Comparison of ENCODE assay signal across 9 cellular contexts in genomic region chr15:77993374-77993911, GRCh38.
A peak's percentile ranks its signal among the peaks of the same experiment; 100 is the strongest.
DNase-seq lines count a peak whose midpoint lies in the region; ATAC-seq and TF ChIP-seq lines count a peak whose summit lies in the region.
"Had no signal": no experiment of that assay in that cellular context is flagged by ENCODE, and none has a peak within 500 bp of the region (broad histone marks: within the 10 kb centered on the region; RNA-seq: fewer than 3 reads in every experiment).

No MANE protein-coding gene starts in this region.

- no peaks in the 10 kb centered on the region for H3K27me3 Mint-ChIP-seq in activated CD8-positive, alpha-beta T cell treated with anti-CD3 and anti-CD28 coated beads for 36 hours

- no peaks in the 10 kb centered on the region for H3K9me3 ChIP-seq in right cardiac atrium (ENCODE audit: control insufficient read depth, low read length)
- H3K9me3 ChIP-seq in stomach smooth muscle (ENCODE audit: control insufficient read depth in 2 of 2, low read length in 2 of 2), result no peaks in the 10 kb centered on the region

- intact Hi-C loops in activated CD8-positive, alpha-beta T cell treated with anti-CD3 and anti-CD28 coated beads for 36 hours (cut with micrococcal nuclease), result no loop called here
- intact Hi-C loops in right cardiac atrium (cut with DNase I), result no loop called here

- H3K4me3 Mint-ChIP-seq in activated CD8-positive, alpha-beta T cell treated with anti-CD3 and anti-CD28 coated beads for 36 hours, result no peak overlapping the region

- H3K4me3 ChIP-seq in right cardiac atrium (ENCODE audit: low read length) (no peak overlapping the region), stomach smooth muscle (ENCODE audit: low read length in 2 of 2) (no peak overlapping the region)

- no peaks in the 10 kb centered on the region for H3K9me3 Mint-ChIP-seq in activated CD8-positive, alpha-beta T cell treated with anti-CD3 and anti-CD28 coated beads for 36 hours

- H3K27me3 ChIP-seq in right cardiac atrium (ENCODE audit: control insufficient read depth, insufficient read depth) (no peaks in the 10 kb centered on the region), stomach smooth muscle (ENCODE audit: control insufficient read depth in 1 of 2, insufficient read depth in 2 of 2, low read length in 2 of 2) (no peaks in the 10 kb centered on the region)

- CTCF ChIA-PET in activated CD8-positive, alpha-beta T cell treated with anti-CD3 and anti-CD28 coated beads for 36 hours (lab: Charles Lee), result interaction anchor here (1.1 to 1.2 kb wide), 2 partner anchors 115 to 202 kb away, joined by 3 to 5 read pairs; no protein-coding TSS in a partner anchor

- in situ Hi-C loops in GM13977 (cut with MboI; ENCODE audit: low pct_unique_long_range_greater_than_20kb, low sequenced_read_pairs, unreplicated experiment), result no loop called here

- POLR2A ChIA-PET in activated CD8-positive, alpha-beta T cell treated with anti-CD3 and anti-CD28 coated beads for 36 hours (lab: Charles Lee), result interaction anchor here (1.2 kb wide), 1 partner anchor 26 kb away, joined by 3 read pairs; no protein-coding TSS in a partner anchor

- WGBS in right cardiac atrium, result 90% methylated on average over 15 of the region's 15 CpGs

- peaks cover 4 to 6% of the 10 kb centered on the region in 2 donors for H3K36me3 ChIP-seq in stomach smooth muscle (ENCODE audit: control insufficient read depth in 2 of 2, insufficient read depth in 2 of 2, low read length in 2 of 2)

- no peaks in the 10 kb centered on the region for H3K36me3 Mint-ChIP-seq in activated CD8-positive, alpha-beta T cell treated with anti-CD3 and anti-CD28 coated beads for 36 hours (ENCODE audit: low read depth)

- H3K9ac ChIP-seq in stomach smooth muscle (ENCODE audit: low read length in 2 of 2), result no peak overlapping the region

- TF ChIP-seq CTCF in activated CD8-positive, alpha-beta T cell treated with anti-CD3 and anti-CD28 coated beads for 36 hours (IDR thresholded peaks at IDR 0.05), result no peak
- no peak for TF ChIP-seq CTCF in GM13977 (IDR thresholded peaks at IDR 0.05; ENCODE audit: extremely low read depth, insufficient read depth, missing control alignments)

- H3K27ac ChIP-seq in right cardiac atrium (ENCODE audit: low read length) (peak overlapping the region; percentile 69), stomach smooth muscle (ENCODE audit: low read length) (peak overlapping the region; percentile 62)

- DNase-seq in activated CD8-positive, alpha-beta T cell treated with anti-CD3 and anti-CD28 coated beads for 36 hours, result no peak
- DNase-seq in right cardiac atrium, result peak in 2 of 3 donors; percentile 59 to 65
- DNase-seq in kidney tubule cell (ENCODE audit: low spot score), result no peak
- no peak for DNase-seq in GM13977 (ENCODE audit: low spot score)
- DNase-seq in NOMO-1 treated with DMSO at 0.1 percent for 48 hours (lab: John Stamatoyannopoulos, UW; ENCODE audit: unreplicated experiment), result no peak
- DNase-seq: stimulated activated CD4-positive, alpha-beta T cell treated with anti-CD3 and anti-CD28 coated beads, Interleukin-4, amount 100 ng/mL, for 24 hours had no signal

- ATAC-seq in GM21723 (IDR thresholded peaks at IDR 0.05; ENCODE audit: unreplicated experiment) (peak; percentile 9), right cardiac atrium (no peak), GM21526 (IDR thresholded peaks at IDR 0.05; ENCODE audit: low FRiP score, unreplicated experiment) (no peak)
- no peak for ATAC-seq in activated CD8-positive, alpha-beta T cell treated with anti-CD3 and anti-CD28 coated beads for 36 hours

- peak overlapping the region; percentile 57 for H3K27ac Mint-ChIP-seq in activated CD8-positive, alpha-beta T cell treated with anti-CD3 and anti-CD28 coated beads for 36 hours

- peaks cover 23% of the 10 kb centered on the region for H3K4me1 Mint-ChIP-seq in activated CD8-positive, alpha-beta T cell treated with anti-CD3 and anti-CD28 coated beads for 36 hours (ENCODE audit: low read depth)

- peaks cover 23% of the 10 kb centered on the region for H3K4me1 ChIP-seq in right cardiac atrium (ENCODE audit: control insufficient read depth, insufficient read depth, low read length)
- H3K4me1 ChIP-seq in stomach smooth muscle (ENCODE audit: control insufficient read depth, insufficient read depth, low read length), result peaks cover 70% of the 10 kb centered on the region

Comparison
In these comparisons a context has a peak if more than half of its experiments do, and no peak if none do; other contexts are left out.
1. DNase-seq: peak in right cardiac atrium (2 of 3); none in activated CD8-positive, alpha-beta T cell treated with anti-CD3 and anti-CD28 coated beads for 36 hours (single experiment), kidney tubule cell (single experiment), GM13977 (single experiment) and NOMO-1 treated with DMSO at 0.1 percent for 48 hours (single experiment).